In genomic region chr1:159827102-159827490, GRCh38 we compare ENCODE assay signal across 21 cellular contexts. TPM values are rescaled to one million over a fixed set of nuclear protein-coding genes. Genes with fewer than 3 reads are reported as not detected.
DNase-seq lines count a peak whose midpoint lies in the region; ATAC-seq and TF ChIP-seq lines count a peak whose summit lies in the region.
"Had no signal": no experiment of that assay in that cellular context is flagged by ENCODE, and none has a peak within 500 bp of the region (broad histone marks: within the 10 kb centered on the region; RNA-seq: fewer than 3 reads in every experiment).

No MANE protein-coding gene starts in this region.

- CTCF ChIA-PET in activated CD4-positive, alpha-beta T cell treated with anti-CD3 and anti-CD28 coated beads, Interleukin-2, amount 10 ng/mL, durations not matched to agents 7 days and 5 days (lab: Charles Lee) = interaction anchor here (1.0 to 2.2 kb wide), 6 partner anchors 9 to 28 kb away, joined by 3 to 7 read pairs (median 4); no protein-coding TSS in a partner anchor
- CTCF ChIA-PET in T-cell (lab: Charles Lee) = interaction anchor here in 1 of 2 donors (0.6 kb wide), 1 partner anchor 382 kb away, joined by 4 read pairs; no protein-coding TSS in a partner anchor

- peak overlapping the region; percentile 75 for H3K27ac Mint-ChIP-seq in activated CD4-positive, alpha-beta T cell treated with anti-CD3 and anti-CD28 coated beads, Interleukin-2, amount 10 ng/mL, durations not matched to agents 7 days and 5 days
- peak overlapping the region; percentile 19 to 57 for H3K27ac Mint-ChIP-seq in T-cell
- H3K27ac Mint-ChIP-seq: endodermal cell had no signal

- no peak overlapping the region for H3K27ac ChIP-seq in duodenal mucosa (ENCODE audit: low read depth, low read length)
- H3K27ac ChIP-seq in smooth muscle cell (ENCODE audit: low read depth) = peak overlapping the region; percentile 74
- H3K27ac ChIP-seq: C4-2B, prostate gland, SJCRH30, tibial nerve had no signal

- H3K9me3 ChIP-seq in duodenal mucosa (ENCODE audit: control insufficient read depth in 1 of 2, low read length in 2 of 2) (no peaks in the 10 kb centered on the region), smooth muscle cell (replicated peaks; ENCODE audit: low read depth) (no peaks in the 10 kb centered on the region)
- H3K9me3 ChIP-seq: heart left ventricle, prostate gland, SJCRH30, tibial nerve had no signal

- H3K36me3 ChIP-seq in duodenal mucosa (ENCODE audit: control insufficient read depth in 1 of 2, insufficient read depth in 2 of 2, low read length in 2 of 2) (no peaks in the 10 kb centered on the region), smooth muscle cell (ENCODE audit: low read depth) (no peaks in the 10 kb centered on the region)
- H3K36me3 ChIP-seq: heart left ventricle, prostate gland, SJCRH30, tibial nerve had no signal

- peaks cover 35% of the 10 kb centered on the region for H3K27me3 Mint-ChIP-seq in activated CD4-positive, alpha-beta T cell treated with anti-CD3 and anti-CD28 coated beads, Interleukin-2, amount 10 ng/mL, durations not matched to agents 7 days and 5 days
- H3K27me3 Mint-ChIP-seq in T-cell = peaks cover 0 to 2% of the 10 kb centered on the region in 2 donors

- TF ChIP-seq CTCF in smooth muscle cell (IDR thresholded peaks at IDR 0.05; ENCODE audit: borderline replicate concordance, insufficient read depth, poor library complexity, severe bottlenecking) = no peak

- H4K20me1 ChIP-seq in smooth muscle cell (ENCODE audit: low read depth) = no peaks in the 10 kb centered on the region

- peak overlapping the region; percentile 18 for H2AFZ ChIP-seq in smooth muscle cell (ENCODE audit: low read depth)

- peak overlapping the region; percentile 66 for H3K4me2 ChIP-seq in smooth muscle cell

- H3K4me1 Mint-ChIP-seq in activated CD4-positive, alpha-beta T cell treated with anti-CD3 and anti-CD28 coated beads, Interleukin-2, amount 10 ng/mL, durations not matched to agents 7 days and 5 days = peaks cover 55% of the 10 kb centered on the region
- H3K4me1 Mint-ChIP-seq in T-cell = peaks cover 47 to 56% (median 50%) of the 10 kb centered on the region in 3 donors

- peaks cover 16% of the 10 kb centered on the region for H3K9me3 Mint-ChIP-seq in activated CD4-positive, alpha-beta T cell treated with anti-CD3 and anti-CD28 coated beads, Interleukin-2, amount 10 ng/mL, durations not matched to agents 7 days and 5 days
- H3K9me3 Mint-ChIP-seq in T-cell = peaks cover 0 to 9% (median 8%) of the 10 kb centered on the region in 3 donors
- H3K9me3 Mint-ChIP-seq: endodermal cell, nephron had no signal

- H3K4me3 Mint-ChIP-seq in activated CD4-positive, alpha-beta T cell treated with anti-CD3 and anti-CD28 coated beads, Interleukin-2, amount 10 ng/mL, durations not matched to agents 7 days and 5 days = no peak overlapping the region
- peak overlapping the region; percentile 17 to 63 (median 22) for H3K4me3 Mint-ChIP-seq in T-cell
- H3K4me3 Mint-ChIP-seq: endodermal cell, nephron had no signal

- H3K9ac ChIP-seq in duodenal mucosa (ENCODE audit: low read depth in 1 of 2, low read length in 2 of 2) = no peak overlapping the region
- H3K9ac ChIP-seq in smooth muscle cell (ENCODE audit: low read depth) = no peak overlapping the region

- no peak for DNase-seq in activated CD4-positive, alpha-beta T cell treated with anti-CD3 and anti-CD28 coated beads, Interleukin-2, amount 10 ng/mL, durations not matched to agents 7 days and 5 days
- no peak for DNase-seq in activated CD4-positive, alpha-beta T cell treated with anti-CD3 and anti-CD28 coated beads, Interleukin-2, amount 50 U/mL, for 4 hours
- DNase-seq in T-cell (peak in 3 of 34 experiments; percentile 2 to 17 (median 8)), smooth muscle cell (lab: John Stamatoyannopoulos, UW; ENCODE audit: unreplicated experiment) (no peak), Right ventricle myocardium superior (no peak), iPS-NIHi7 (ENCODE audit: extremely low spot score) (no peak)
- DNase-seq: endodermal cell, KG1, NCI-H1105 treated with DMSO at 0.1 percent for 48 hours, NCI-H526, SJCRH30, T1000 had no signal

- intact Hi-C loops in Right ventricle myocardium superior (cut with DNase I) = no loop called here

- no peaks in the 10 kb centered on the region for H3K79me2 ChIP-seq in smooth muscle cell (ENCODE audit: low read depth)

- H3K27me3 ChIP-seq in duodenal mucosa (ENCODE audit: control insufficient read depth in 1 of 2, insufficient read depth in 2 of 2, low read length in 2 of 2) (no peaks in the 10 kb centered on the region), smooth muscle cell (ENCODE audit: low read depth) (no peaks in the 10 kb centered on the region)

- H3K4me1 ChIP-seq in duodenal mucosa (ENCODE audit: control insufficient read depth in 1 of 2, insufficient read depth in 2 of 2, low read length in 2 of 2) (peaks cover 13 to 17% of the 10 kb centered on the region in 2 donors), smooth muscle cell (ENCODE audit: low read depth) (peaks cover 26% of the 10 kb centered on the region)
- H3K4me1 ChIP-seq: prostate gland, SJCRH30 had no signal

- ATAC-seq in T-cell (replicated peaks in 1 of 4) = peak in 2 of 4 experiments; percentile 13 to 19
- no peak for ATAC-seq in Right ventricle myocardium superior (ENCODE audit: poor library complexity)
- ATAC-seq in HG02973 (IDR thresholded peaks at IDR 0.05; ENCODE audit: unreplicated experiment) = no peak

- H3F3A ChIP-seq in smooth muscle cell (ENCODE audit: low read depth) = no peaks in the 10 kb centered on the region

- peak overlapping the region; percentile 41 to 47 for H3K4me3 ChIP-seq in duodenal mucosa (ENCODE audit: low read depth in 1 of 2, low read length in 2 of 2)
- H3K4me3 ChIP-seq in smooth muscle cell = no peak overlapping the region
- H3K4me3 ChIP-seq: prostate gland, SJCRH30 had no signal

- POLR2A ChIA-PET in activated CD4-positive, alpha-beta T cell treated with anti-CD3 and anti-CD28 coated beads, Interleukin-2, amount 10 ng/mL, durations not matched to agents 7 days and 5 days (lab: Charles Lee) = no interaction called here
- POLR2A ChIA-PET in T-cell (lab: Charles Lee) = interaction anchor here in 1 of 2 donors (0.7 kb wide), 1 partner anchor 811 kb away, joined by 4 read pairs; no protein-coding TSS in a partner anchor

- H3K36me3 Mint-ChIP-seq in activated CD4-positive, alpha-beta T cell treated with anti-CD3 and anti-CD28 coated beads, Interleukin-2, amount 10 ng/mL, durations not matched to agents 7 days and 5 days (ENCODE audit: low read depth) = peaks cover 22% of the 10 kb centered on the region
- peaks cover 7% of the 10 kb centered on the region for H3K36me3 Mint-ChIP-seq in T-cell

- WGBS in smooth muscle cell (ENCODE audit: low lambda C conversion rate) = 51% methylated on average over 6 of the region's 6 CpGs

RNA-seq across cellular contexts. Expression of gene SLAMF8, which starts 0.4 kb away (rescaled TPM):
- total RNA-seq in activated CD4-positive, alpha-beta T cell treated with anti-CD3 and anti-CD28 coated beads, Interleukin-2, amount 10 ng/mL, durations not matched to agents 7 days and 5 days = under 1 TPM; 0.47 to 0.89 TPM
- total RNA-seq in T-cell (1 to 10 TPM in 1 of 5 donors, under 1 TPM in 3, not detected in 1; 0.41 to 1.0 (median 0.69) TPM), smooth muscle cell (10.8 and 11.0 TPM in 2 replicates), Right ventricle myocardium superior (1.00 TPM)
- polyA plus RNA-seq in smooth muscle cell = 13.5 and 15.1 TPM in 2 replicates
- total RNA-seq: A673, endodermal cell, OCI-LY7, SJCRH30 had no signal

RNA-seq across cellular contexts. Expression of gene FCRL6, which starts 24.9 kb away (rescaled TPM):
- total RNA-seq in activated CD4-positive, alpha-beta T cell treated with anti-CD3 and anti-CD28 coated beads, Interleukin-2, amount 10 ng/mL, durations not matched to agents 7 days and 5 days = under 1 TPM in 1 of 2 experiments, not detected in 1; 0.15 TPM
- total RNA-seq in T-cell = 10 to 100 TPM in 2 of 5 donors, 1 to 10 TPM in 3; 1.2 to 43.3 (median 5.8) TPM
- total RNA-seq in smooth muscle cell = not detected in 2 replicates
- polyA plus RNA-seq in smooth muscle cell = not detected in 2 replicates
- 0.32 TPM for total RNA-seq in Right ventricle myocardium superior
- total RNA-seq: endodermal cell, OCI-LY7, prostate gland, SJCRH30 had no signal
- polyA plus RNA-seq: heart left ventricle had no signal

RNA-seq across cellular contexts. Expression of gene VSIG8, which starts 35.4 kb away (rescaled TPM):
- not detected for total RNA-seq in activated CD4-positive, alpha-beta T cell treated with anti-CD3 and anti-CD28 coated beads, Interleukin-2, amount 10 ng/mL, durations not matched to agents 7 days and 5 days
- not detected for total RNA-seq in T-cell
- total RNA-seq in smooth muscle cell = not detected in 2 replicates
- polyA plus RNA-seq in smooth muscle cell = 0.29 and 1.3 TPM in 2 replicates
- total RNA-seq in Right ventricle myocardium superior = not detected
- total RNA-seq: A673, endodermal cell, heart left ventricle, OCI-LY7, prostate gland, SJCRH30 had no signal

RNA-seq across cellular contexts. Expression of gene DUSP23, which starts 46.3 kb away (rescaled TPM):
- 10 to 100 TPM; 22.9 to 23.8 TPM for total RNA-seq in activated CD4-positive, alpha-beta T cell treated with anti-CD3 and anti-CD28 coated beads, Interleukin-2, amount 10 ng/mL, durations not matched to agents 7 days and 5 days
- total RNA-seq in T-cell = 10 to 100 TPM in 4 of 5 donors, 1 to 10 TPM in 1; 8.8 to 17.1 (median 14.3) TPM
- total RNA-seq in smooth muscle cell = 11.4 and 32.9 TPM in 2 replicates
- 41.4 and 47.4 TPM in 2 replicates for polyA plus RNA-seq in smooth muscle cell
- 15.5 TPM for total RNA-seq in Right ventricle myocardium superior
- total RNA-seq: SJCRH30 had no signal
